ENCODE assay signal across 13 cellular contexts in genomic region chr7:14233026-14233897, GRCh38.
DNase-seq lines count a peak whose midpoint lies in the region; ATAC-seq, FAIRE-seq and TF ChIP-seq lines count a peak whose summit lies in the region.
"Had no signal": no experiment of that assay in that cellular context is flagged by ENCODE, and none has a peak within 500 bp of the region (broad histone marks: within the 10 kb centered on the region; RNA-seq: fewer than 3 reads in every experiment).

No MANE protein-coding gene starts in this region.

- CTCF ChIA-PET in H1 (lab: Charles Lee; ENCODE audit: partially characterized antibody) = interaction anchor here (0.6 to 1.5 kb wide), 4 partner anchors 141 to 718 kb away, joined by 3 to 4 read pairs (median 3); no protein-coding TSS in a partner anchor

- H2BK15ac ChIP-seq in H1 (ENCODE audit: low read length) = no peak overlapping the region

- H3K4me3 Mint-ChIP-seq in GM23338 (no peak overlapping the region), neural crest cell (peak overlapping the region; percentile 7)
- H3K4me3 Mint-ChIP-seq: memory B cell had no signal

- no peaks in the 10 kb centered on the region for H3K9me2 ChIP-seq in GM23338 (ENCODE audit: insufficient read depth)

- no peak for DNase-seq in GM23338 (ENCODE audit: low spot score)
- DNase-seq in NCI-H2227 (lab: John Stamatoyannopoulos, UW; ENCODE audit: unreplicated experiment) = peak; percentile 8
- no peak for DNase-seq in H1 (ENCODE audit: low read depth in 1 of 2, low spot score in 2 of 2)
- DNase-seq in neural crest cell (ENCODE audit: low read depth, low spot score) = no peak
- no peak for DNase-seq in GOT3 (lab: John Stamatoyannopoulos, UW)
- DNase-seq in NCI-H1930 (lab: John Stamatoyannopoulos, UW) = no peak
- DNase-seq: DMS 273 treated with DMSO at 0.1 percent for 48 hours; effector CD4-positive, alpha-beta T cell; NCI-H1048; T-helper 9 cell had no signal

- no peak for TF ChIP-seq CTCF in GM23338 (conservative IDR thresholded peaks at IDR 0.05; ENCODE audit: low read depth in 2 of 2)
- no peak for TF ChIP-seq CTCF in H1 (IDR thresholded peaks at IDR 0.05; ENCODE audit: control extremely low read depth in 1 of 3, insufficient read depth in 1 of 3, low read depth in 1 of 3, low read length in 3 of 3)
- TF ChIP-seq CTCF in neural crest cell (conservative IDR thresholded peaks at IDR 0.05) = no peak

- TF ChIP-seq POLR2A in H1 (IDR thresholded peaks at IDR 0.05; ENCODE audit: control extremely low read depth in 1 of 2, low read depth in 2 of 2, low read length in 2 of 2) = no peak

- no peaks in the 10 kb centered on the region for H3K23me2 ChIP-seq in H1 (ENCODE audit: low read depth, low read length)

- no peak overlapping the region for H2BK12ac ChIP-seq in H1 (ENCODE audit: low read depth, low read length)

- H3K27me3 Mint-ChIP-seq in GM23338 (ENCODE audit: insufficient read depth, low read depth, poor library complexity) (no peaks in the 10 kb centered on the region), neural crest cell (ENCODE audit: low read depth) (no peaks in the 10 kb centered on the region)
- H3K27me3 Mint-ChIP-seq: memory B cell had no signal

- H3K27ac Mint-ChIP-seq in GM23338 = no peak overlapping the region
- peak overlapping the region; percentile 31 for H3K27ac Mint-ChIP-seq in neural crest cell (ENCODE audit: unreplicated experiment)
- H3K27ac Mint-ChIP-seq: memory B cell had no signal

- H3K4me3 ChIP-seq in GM23338 (no peak overlapping the region), H1 (ENCODE audit: extremely low read depth in 1 of 4, insufficient read depth in 2 of 4, low read depth in 3 of 4, low read length in 4 of 4) (no peak overlapping the region)

- H2AFZ ChIP-seq in GM23338 = peak overlapping the region; percentile 19; the same call in 1 of the 2 replicates
- peak overlapping the region; percentile 45; the same call in 1 of the 2 replicates for H2AFZ ChIP-seq in H1 (ENCODE audit: low read length)

- no peaks in the 10 kb centered on the region for H3F3A ChIP-seq in GM23338 (replicated peaks; ENCODE audit: low read depth)

- H2AK5ac ChIP-seq in H1 (ENCODE audit: low read depth, low read length) = no peak overlapping the region

- no peak overlapping the region for H3K18ac ChIP-seq in H1 (ENCODE audit: extremely low read depth, low read length)

- no peak overlapping the region for H4K8ac ChIP-seq in H1 (ENCODE audit: extremely low read depth, insufficient read depth, low read length)

- H4K5ac ChIP-seq in H1 (ENCODE audit: insufficient read length, low read depth, low read length) = no peak overlapping the region

- H3K23ac ChIP-seq in H1 (ENCODE audit: insufficient read length) = no peak overlapping the region

- H3K27ac ChIP-seq in GM23338 (ENCODE audit: low read depth) (no peak overlapping the region), H1 (ENCODE audit: low read depth, low read length) (no peak overlapping the region)

- H3K36me3 ChIP-seq in GM23338 (ENCODE audit: insufficient read depth) (no peaks in the 10 kb centered on the region), H1 (ENCODE audit: control insufficient read depth in 2 of 4, insufficient read depth in 4 of 4, low read length in 3 of 4) (no peaks in the 10 kb centered on the region)

- FAIRE-seq in H1 (lab: Jason Lieb, UNC) = no peak

- H3K14ac ChIP-seq in H1 (ENCODE audit: insufficient read length) = no peak overlapping the region

- no peak for TF ChIP-seq EP300 in H1 (IDR thresholded peaks at IDR 0.05; ENCODE audit: borderline replicate concordance in 1 of 2, low read depth in 2 of 2, low read length in 2 of 2)

- TF ChIP-seq RAD21 in H1 (IDR thresholded peaks at IDR 0.05 in 1 of 2, conservative IDR thresholded peaks at IDR 0.05 in 1 of 2; ENCODE audit: low read depth in 2 of 2, low read length in 2 of 2) = no peak

- H3K79me2 ChIP-seq in GM23338 (replicated peaks; ENCODE audit: insufficient read depth) (no peaks in the 10 kb centered on the region), H1 (ENCODE audit: control insufficient read depth in 1 of 2, insufficient read depth in 2 of 2, low read length in 2 of 2) (no peaks in the 10 kb centered on the region)

- H3K79me1 ChIP-seq in H1 (ENCODE audit: low read depth, low read length) = no peaks in the 10 kb centered on the region

- no peak overlapping the region for H4K91ac ChIP-seq in H1 (replicated peaks; ENCODE audit: insufficient read length, low read length)

- H3K9me3 Mint-ChIP-seq in GM23338 = no peaks in the 10 kb centered on the region
- H3K9me3 Mint-ChIP-seq in neural crest cell = peaks cover 2% of the 10 kb centered on the region

- H3K4ac ChIP-seq in H1 (replicated peaks; ENCODE audit: insufficient read length, low read depth, low read length) = no peak overlapping the region

- WGBS in H1 (ENCODE audit: extremely low coverage in 1 of 2, insufficient coverage in 1 of 2, insufficient read length in 1 of 2, insufficient replicate concordance in 2 of 2, low coverage in 1 of 2, low lambda C conversion rate in 2 of 2, missing lambda C conversion rate in 1 of 2), 2 experiments = 81% methylated on average over 8 of the region's 8 CpGs; no CpG with 5 or more reads in 1 of the 2 experiments

- no peaks in the 10 kb centered on the region for H3K27me3 ChIP-seq in GM23338 (ENCODE audit: insufficient read depth)
- H3K27me3 ChIP-seq in H1 (replicated peaks in 1 of 4; ENCODE audit: control insufficient read depth in 3 of 4, extremely low read depth in 1 of 4, insufficient read depth in 3 of 4, low read length in 3 of 4) = no peaks in the 10 kb centered on the region

- H4K20me1 ChIP-seq in GM23338 (replicated peaks; ENCODE audit: insufficient read depth) (no peaks in the 10 kb centered on the region), H1 (replicated peaks in 1 of 2; ENCODE audit: control insufficient read depth in 1 of 2, insufficient read depth in 2 of 2, low read length in 2 of 2) (no peaks in the 10 kb centered on the region)

- H3K4me1 ChIP-seq in GM23338 (ENCODE audit: insufficient read depth) = peaks cover 4% of the 10 kb centered on the region
- no peaks in the 10 kb centered on the region for H3K4me1 ChIP-seq in H1 (replicated peaks in 1 of 4; ENCODE audit: control insufficient read depth in 3 of 4, insufficient read depth in 4 of 4, low read length in 3 of 4)

- H3K56ac ChIP-seq in H1 (replicated peaks; ENCODE audit: insufficient read length, low read depth, low read length) = no peak overlapping the region

- H2BK20ac ChIP-seq in H1 (ENCODE audit: low read length) = no peak overlapping the region

- H3K4me2 ChIP-seq in GM23338 (no peak overlapping the region), H1 (ENCODE audit: insufficient read depth in 1 of 2, low read depth in 2 of 2, low read length in 2 of 2) (no peak overlapping the region)

- POLR2A ChIA-PET in H1 (lab: Charles Lee; ENCODE audit: partially characterized antibody) = interaction anchor here (1.1 kb wide), 1 partner anchor 11 kb away, joined by 3 read pairs; no protein-coding TSS in a partner anchor

- H2BK120ac ChIP-seq in H1 (replicated peaks; ENCODE audit: low read depth, low read length) = no peak overlapping the region

- H3K9ac ChIP-seq in H1 (replicated peaks in 1 of 4; ENCODE audit: extremely low read depth in 1 of 4, low read depth in 3 of 4, low read length in 3 of 4) = no peak overlapping the region

- H3K4me1 Mint-ChIP-seq in GM23338 (peaks cover 10% of the 10 kb centered on the region; the same call in 2 of the 3 replicates), neural crest cell (peaks cover 36% of the 10 kb centered on the region)
- H3K4me1 Mint-ChIP-seq: memory B cell had no signal

- ATAC-seq in GM23338 (no peak), GM19467 (IDR thresholded peaks at IDR 0.05; ENCODE audit: unreplicated experiment) (no peak), HG02798 (IDR thresholded peaks at IDR 0.05; ENCODE audit: poor library complexity, unreplicated experiment) (no peak)

- H3K36me3 Mint-ChIP-seq in GM23338 (ENCODE audit: low read depth) (no peaks in the 10 kb centered on the region), neural crest cell (ENCODE audit: low read depth) (no peaks in the 10 kb centered on the region)
- H3K36me3 Mint-ChIP-seq: memory B cell had no signal

- H2BK5ac ChIP-seq in H1 (ENCODE audit: low read depth, low read length) = no peak overlapping the region

- H3K9me3 ChIP-seq in H1 (ENCODE audit: insufficient read depth in 2 of 2, low read depth in 1 of 2, low read length in 1 of 2) = no peaks in the 10 kb centered on the region

TF ChIP-seq in GM23338, 12 proteins besides CTCF, POLR2A, EP300 and RAD21 (continues in another document):
- TF ChIP-seq ZNF331 (CRISPR knock-in tag; IDR thresholded peaks at IDR 0.05; ENCODE audit: low read depth) = no peak
- no peak for TF ChIP-seq NANOG (IDR thresholded peaks at IDR 0.05; ENCODE audit: borderline replicate concordance)
- TF ChIP-seq EZH2 (IDR thresholded peaks at IDR 0.05; ENCODE audit: low read depth, unreplicated experiment) = no peak
- no peak for TF ChIP-seq STAT1 (IDR thresholded peaks at IDR 0.05; ENCODE audit: unreplicated experiment)
- TF ChIP-seq POLR2AphosphoS5 (IDR thresholded peaks at IDR 0.05; ENCODE audit: low read depth) = no peak
- no peak for TF ChIP-seq CREB1 (CRISPR knock-in tag; IDR thresholded peaks at IDR 0.05; ENCODE audit: low read depth)
- no peak for TF ChIP-seq JUNB (IDR thresholded peaks at IDR 0.05; ENCODE audit: unreplicated experiment)

TF ChIP-seq in H1, 55 proteins besides CTCF, POLR2A, EP300 and RAD21:
- TF ChIP-seq SAP30 (IDR thresholded peaks at IDR 0.05; ENCODE audit: insufficient read depth, insufficient replicate concordance, low read length) (no peak), RXRA (IDR thresholded peaks at IDR 0.05; ENCODE audit: insufficient read depth, low read depth, low read length) (no peak), JUND (IDR thresholded peaks at IDR 0.05; ENCODE audit: low read length) (no peak), NRF1 (IDR thresholded peaks at IDR 0.05; ENCODE audit: low read depth, low read length) (no peak), HDAC6 (IDR thresholded peaks at IDR 0.05; ENCODE audit: low read depth, low read length) (no peak), YY1 (IDR thresholded peaks at IDR 0.05; ENCODE audit: low read depth, low read length) (no peak), RNF2 (IDR thresholded peaks at IDR 0.05; ENCODE audit: borderline replicate concordance, low read depth, low read length, missing control alignments, poor library complexity, severe bottlenecking) (no peak)
TF ChIP-seq in H1: peak in this region for 0.
